ENCODE assay signal across 9 cellular contexts in genomic region chr9:95349109-95350038, GRCh38. TPM values are rescaled to one million over a fixed set of nuclear protein-coding genes. Genes with fewer than 3 reads are reported as not detected.
DNase-seq lines count a peak whose midpoint lies in the region; ATAC-seq and TF ChIP-seq lines count a peak whose summit lies in the region.
"Had no signal": no experiment of that assay in that cellular context is flagged by ENCODE, and none has a peak within 500 bp of the region (broad histone marks: within the 10 kb centered on the region; RNA-seq: fewer than 3 reads in every experiment).

No MANE protein-coding gene starts in this region.

- no peaks in the 10 kb centered on the region for H3K27me3 ChIP-seq in rectal smooth muscle tissue (ENCODE audit: control insufficient read depth, insufficient read depth, low read length)

- no peak for ATAC-seq in GM19452 (IDR thresholded peaks at IDR 0.05; ENCODE audit: unreplicated experiment)

- H3K9ac ChIP-seq in rectal smooth muscle tissue (ENCODE audit: low read length) = no peak overlapping the region

- no peaks in the 10 kb centered on the region for H3K36me3 Mint-ChIP-seq in activated CD4-positive, alpha-beta memory T cell treated with anti-CD3 and anti-CD28 coated beads for 36 hours

- no peak overlapping the region for H3K27ac Mint-ChIP-seq in activated CD4-positive, alpha-beta memory T cell treated with anti-CD3 and anti-CD28 coated beads for 36 hours

- no peak overlapping the region for H3K27ac ChIP-seq in rectal smooth muscle tissue (ENCODE audit: low read depth, low read length)

- intact Hi-C loops in activated CD4-positive, alpha-beta memory T cell treated with anti-CD3 and anti-CD28 coated beads for 36 hours (cut with micrococcal nuclease) = no loop called here

- DNase-seq in ELF-1 (ENCODE audit: low read depth, low spot score) = peak; percentile 53
- no peak for DNase-seq in activated CD4-positive, alpha-beta memory T cell treated with anti-CD3 and anti-CD28 coated beads for 36 hours
- no peak for DNase-seq in fibroblast of villous mesenchyme (ENCODE audit: low read depth)
- no peak for DNase-seq in effector CD8-positive, alpha-beta T cell (lab: John Stamatoyannopoulos, UW)
- no peak for DNase-seq in GM10266 (ENCODE audit: extremely low spot score)
- DNase-seq in amniotic stem cell (lab: John Stamatoyannopoulos, UW) = no peak
- DNase-seq: NCI-H1105 had no signal

- H3K4me1 Mint-ChIP-seq in activated CD4-positive, alpha-beta memory T cell treated with anti-CD3 and anti-CD28 coated beads for 36 hours (ENCODE audit: low read depth) = peaks cover 7% of the 10 kb centered on the region

- peaks cover 33% of the 10 kb centered on the region for H3K27me3 Mint-ChIP-seq in activated CD4-positive, alpha-beta memory T cell treated with anti-CD3 and anti-CD28 coated beads for 36 hours

- no peaks in the 10 kb centered on the region for H3K4me1 ChIP-seq in rectal smooth muscle tissue (ENCODE audit: control insufficient read depth, insufficient read depth, low read length)

- peak overlapping the region; percentile 41 for H3K4me3 Mint-ChIP-seq in activated CD4-positive, alpha-beta memory T cell treated with anti-CD3 and anti-CD28 coated beads for 36 hours

- CTCF ChIA-PET in activated CD4-positive, alpha-beta memory T cell treated with anti-CD3 and anti-CD28 coated beads for 36 hours (lab: Charles Lee) = interaction anchor here (0.9 kb wide), 1 partner anchor 13 kb away, joined by 3 read pairs; no protein-coding TSS in a partner anchor

- TF ChIP-seq CTCF in fibroblast of villous mesenchyme (IDR thresholded peaks at IDR 0.05; ENCODE audit: insufficient read depth, low read depth, low read length) (no peak), GM10266 (IDR thresholded peaks at IDR 0.05; ENCODE audit: control insufficient read depth, insufficient read depth, low read depth, missing control alignments) (no peak)

- POLR2A ChIA-PET in activated CD4-positive, alpha-beta memory T cell treated with anti-CD3 and anti-CD28 coated beads for 36 hours (lab: Charles Lee) = no interaction called here

- H3K9me3 Mint-ChIP-seq in activated CD4-positive, alpha-beta memory T cell treated with anti-CD3 and anti-CD28 coated beads for 36 hours = no peaks in the 10 kb centered on the region

- H3K36me3 ChIP-seq in rectal smooth muscle tissue (ENCODE audit: control insufficient read depth, insufficient read depth, low read length) = no peaks in the 10 kb centered on the region

- H3K4me3 ChIP-seq in fibroblast of villous mesenchyme (ENCODE audit: low read depth, low read length) = peak overlapping the region; percentile 43
- H3K4me3 ChIP-seq in rectal smooth muscle tissue (ENCODE audit: low read length) = peak overlapping the region; percentile 29

RNA-seq across cellular contexts. Expression of gene FANCC, which starts 31.9 kb away (rescaled TPM):
- total RNA-seq in activated CD4-positive, alpha-beta memory T cell treated with anti-CD3 and anti-CD28 coated beads for 36 hours = 10 to 100 TPM; 10.2 to 10.5 TPM
- 3.9 and 7.8 TPM in 2 replicates for total RNA-seq in fibroblast of villous mesenchyme
